In the genomic region with DNA sequence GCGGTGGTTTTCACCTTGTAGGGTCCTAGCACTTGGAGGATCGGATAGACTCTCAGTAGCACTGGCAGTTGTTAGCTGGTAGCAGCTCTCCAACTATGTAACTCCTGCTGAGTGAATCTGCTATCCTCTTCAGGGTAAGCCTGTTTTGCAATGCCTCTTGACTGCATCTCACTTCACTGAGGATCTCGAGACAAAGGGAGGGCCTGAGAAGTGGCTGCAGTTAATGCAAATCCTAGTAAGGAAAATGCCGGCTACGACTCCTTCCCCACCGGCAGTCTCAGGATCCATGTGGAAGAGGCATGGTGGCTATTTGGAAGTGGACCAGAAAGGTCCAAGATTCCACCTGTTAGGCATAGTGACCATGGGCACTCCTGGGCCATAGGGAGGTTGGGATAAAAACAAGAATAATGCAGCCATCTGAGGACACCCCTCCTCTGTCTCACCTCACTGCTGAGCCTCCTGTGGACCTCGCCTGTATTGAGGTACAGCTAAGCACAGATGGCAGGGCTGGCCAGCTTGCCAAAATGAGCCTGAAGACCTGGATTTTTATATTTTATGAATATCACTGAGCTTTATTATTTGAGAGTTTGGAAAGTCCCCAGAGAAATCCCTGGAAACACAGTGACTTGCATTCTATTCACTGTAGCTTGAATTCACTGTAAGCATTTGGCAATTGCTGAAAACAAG, we compare ENCODE assay signal across 28 cellular contexts.
"Had no signal": no experiment of that assay in that cellular context is flagged by ENCODE, and none has a peak within 500 bp of the region (broad histone marks: within the 10 kb centered on the region; RNA-seq: fewer than 3 reads in every experiment).

No MANE protein-coding gene starts in this region.

- H3K27me3 ChIP-seq: pancreas, suprapubic skin had no signal

- H3K4me3 Mint-ChIP-seq: naive thymus-derived CD4-positive, alpha-beta T cell; natural killer cell treated with Interleukin-12 subunit alpha and Interleukin-12 subunit beta and Interleukin-15 and Interleukin-18, amount 100 ng/mL, for 72 hours; stimulated activated effector memory CD8-positive, alpha-beta T cell treated with anti-CD3 and anti-CD28 coated beads, Interleukin-12 subunit alpha, Interleukin-12 subunit beta, amount 100 ng/mL, for 72 hours; stimulated activated naive CD8-positive, alpha-beta T cell treated with anti-CD3 and anti-CD28 coated beads, Interleukin-15, Interleukin-2, amounts not matched to agents 100 ng/mL and 50 ng/mL, for 24 hours had no signal

- H3K27ac Mint-ChIP-seq: natural killer cell treated with Interleukin-12 subunit alpha and Interleukin-12 subunit beta and Interleukin-15 and Interleukin-18, amount 100 ng/mL, for 72 hours; stimulated activated effector memory CD8-positive, alpha-beta T cell treated with anti-CD3 and anti-CD28 coated beads, Interleukin-12 subunit alpha, Interleukin-12 subunit beta, amount 100 ng/mL, for 72 hours; stimulated activated naive CD8-positive, alpha-beta T cell treated with anti-CD3 and anti-CD28 coated beads, Interleukin-15, Interleukin-2, amounts not matched to agents 100 ng/mL and 50 ng/mL, for 24 hours had no signal

- H3K36me3 ChIP-seq: left ventricle myocardium inferior, pancreas, prostate gland, suprapubic skin, thoracic aorta, tibial artery, upper lobe of right lung had no signal

- H3K9me3 ChIP-seq: left ventricle myocardium inferior, mucosa of descending colon, pancreas, prostate gland, suprapubic skin, thoracic aorta, tibial artery, upper lobe of right lung had no signal

- H3K9me3 Mint-ChIP-seq: naive thymus-derived CD4-positive, alpha-beta T cell; natural killer cell treated with Interleukin-12 subunit alpha and Interleukin-12 subunit beta and Interleukin-15 and Interleukin-18, amount 100 ng/mL, for 72 hours; stimulated activated effector memory CD8-positive, alpha-beta T cell treated with anti-CD3 and anti-CD28 coated beads, Interleukin-12 subunit alpha, Interleukin-12 subunit beta, amount 100 ng/mL, for 72 hours; stimulated activated naive CD8-positive, alpha-beta T cell treated with anti-CD3 and anti-CD28 coated beads, Interleukin-15, Interleukin-2, amounts not matched to agents 100 ng/mL and 50 ng/mL, for 24 hours had no signal

- ATAC-seq: mucosa of descending colon; naive thymus-derived CD4-positive, alpha-beta T cell; pancreas; right cardiac atrium; sciatic nerve; stimulated activated effector memory CD8-positive, alpha-beta T cell treated with anti-CD3 and anti-CD28 coated beads, Interleukin-12 subunit alpha, Interleukin-12 subunit beta, amount 100 ng/mL, for 72 hours; upper lobe of right lung had no signal

- H3K4me1 Mint-ChIP-seq: stimulated activated effector memory CD8-positive, alpha-beta T cell treated with anti-CD3 and anti-CD28 coated beads, Interleukin-12 subunit alpha, Interleukin-12 subunit beta, amount 100 ng/mL, for 72 hours had no signal

- DNase-seq: islet precursor cell; left ventricle myocardium inferior; midbrain; mucosa of descending colon; naive thymus-derived CD4-positive, alpha-beta T cell; nucleus accumbens; pancreas; posterior cingulate gyrus; retina; right cardiac atrium; stimulated activated CD4-positive, alpha-beta T cell treated with anti-CD3 and anti-CD28 coated beads, Interleukin-12 subunit alpha, Interleukin-12 subunit beta, amount 100 ng/mL, for 4 hours; stimulated activated CD4-positive, alpha-beta T cell treated with anti-CD3 and anti-CD28 coated beads, Interleukin-15, amount 100 ng/mL, for 24 hours; stimulated activated CD4-positive, alpha-beta T cell treated with anti-CD3 and anti-CD28 coated beads, Interleukin-2, amount 100 ng/mL, for 24 hours; stimulated activated CD4-positive, alpha-beta T cell treated with anti-CD3 and anti-CD28 coated beads, Interleukin-4, amount 100 ng/mL, for 1 hour; stimulated activated naive CD4-positive, alpha-beta T cell; tibial artery; trophoblast cell; upper lobe of right lung had no signal

- H3K36me3 Mint-ChIP-seq: naive thymus-derived CD4-positive, alpha-beta T cell; natural killer cell treated with Interleukin-12 subunit alpha and Interleukin-12 subunit beta and Interleukin-15 and Interleukin-18, amount 100 ng/mL, for 72 hours; stimulated activated effector memory CD8-positive, alpha-beta T cell treated with anti-CD3 and anti-CD28 coated beads, Interleukin-12 subunit alpha, Interleukin-12 subunit beta, amount 100 ng/mL, for 72 hours had no signal

- H3K4me3 ChIP-seq: left ventricle myocardium inferior, lung, mucosa of descending colon, pancreas, prostate gland, skin epidermis, suprapubic skin, thoracic aorta, tibial artery, upper lobe of right lung had no signal

- H3K27ac ChIP-seq: left ventricle myocardium inferior, pancreas, prostate gland, skin epidermis, suprapubic skin, thoracic aorta, tibial artery, upper lobe of right lung had no signal

- H3K4me1 ChIP-seq: left ventricle myocardium inferior, pancreas, prostate gland, suprapubic skin, upper lobe of right lung had no signal

- FAIRE-seq: pancreas, urothelium cell line had no signal
